9 cellular contexts compared by ENCODE assay signal in the genomic region with DNA sequence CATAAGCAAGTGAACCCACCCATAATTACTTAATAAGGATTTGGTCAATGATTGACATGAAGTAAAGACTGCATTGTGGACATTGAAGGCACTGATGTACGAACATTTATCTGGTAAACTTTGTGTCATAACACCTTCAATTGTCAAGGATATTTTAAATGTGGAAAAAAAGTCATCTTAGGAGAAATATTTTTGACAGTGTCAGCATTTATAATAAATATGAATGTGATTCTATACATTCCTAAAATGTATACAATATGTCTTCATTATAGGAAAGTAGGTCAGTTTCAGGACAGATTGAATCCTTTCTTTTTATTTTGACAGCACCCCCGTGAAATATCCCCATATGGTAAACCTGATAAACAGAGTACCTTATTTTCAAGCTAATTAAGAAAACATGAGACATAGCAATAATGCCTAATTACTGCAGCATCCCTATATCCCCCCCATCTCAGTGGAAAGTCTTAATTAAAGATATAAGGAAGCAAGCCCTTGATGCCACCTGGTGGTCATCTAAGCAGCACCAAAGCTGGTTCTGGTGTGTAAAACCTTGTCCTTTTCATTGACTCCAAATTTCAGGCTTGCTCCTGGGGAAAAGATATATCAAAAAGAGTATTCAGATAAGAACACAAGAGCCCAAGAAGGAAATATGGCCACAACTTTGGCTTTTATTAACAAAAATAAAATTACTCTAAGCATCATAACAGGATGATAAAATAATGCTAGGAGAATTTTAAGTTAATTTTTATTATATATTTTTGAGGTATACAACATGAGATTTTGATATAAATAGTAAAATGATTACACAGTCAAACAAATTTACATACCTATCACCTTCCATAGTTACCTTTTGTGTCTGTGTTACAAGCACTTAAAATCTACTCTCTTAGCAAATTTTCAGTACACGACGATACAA.
DNase-seq lines count a peak whose midpoint lies in the region; ATAC-seq and TF ChIP-seq lines count a peak whose summit lies in the region.
"Had no signal": no experiment of that assay in that cellular context is flagged by ENCODE, and none has a peak within 500 bp of the region (broad histone marks: within the 10 kb centered on the region; RNA-seq: fewer than 3 reads in every experiment).

No MANE protein-coding gene starts in this region.

- no peak overlapping the region for H3K4me3 Mint-ChIP-seq in HFFc6

- H3K4me3 ChIP-seq in prostate gland: no peak overlapping the region

- H3K36me3 Mint-ChIP-seq in HFFc6 (ENCODE audit: low read depth): no peaks in the 10 kb centered on the region

- H3K27me3 ChIP-seq in prostate gland (replicated peaks; ENCODE audit: insufficient read depth): no peaks in the 10 kb centered on the region

- peak; percentile 80 for TF ChIP-seq CTCF in HFFc6 (IDR thresholded peaks at IDR 0.05)
- TF ChIP-seq CTCF in prostate gland (IDR thresholded peaks at IDR 0.05): peak in 2 of 4 experiments; percentile 9 to 25

- H3K27ac ChIP-seq in prostate gland (no peak overlapping the region), substantia nigra (ENCODE audit: low read depth, low read length, poor library complexity, severe bottlenecking) (no peak overlapping the region)

- intact Hi-C loops in prostate gland (cut with DNase I): no loop called here

- DNase-seq in DMS114 treated with DMSO at 0.1 percent for 48 hours (lab: John Stamatoyannopoulos, UW; ENCODE audit: unreplicated experiment): peak; percentile 22
- peak; percentile 18 for DNase-seq in HFFc6
- peak; percentile 20 for DNase-seq in amniotic epithelial cell (ENCODE audit: low read depth)
- DNase-seq in left lobe of liver (ENCODE audit: low spot score): no peak
- DNase-seq in GM19238 (ENCODE audit: insufficient read length, low spot score): no peak
- DNase-seq in prostate gland (ENCODE audit: low spot score): no peak
- DNase-seq in substantia nigra (lab: John Stamatoyannopoulos, UW): no peak
- DNase-seq: central memory CD4-positive, alpha-beta T cell had no signal

- H3K27me3 Mint-ChIP-seq in HFFc6 (ENCODE audit: insufficient read depth): no peaks in the 10 kb centered on the region

- no peaks in the 10 kb centered on the region for H3K4me1 Mint-ChIP-seq in HFFc6 (ENCODE audit: low read depth)

- H3K36me3 ChIP-seq in prostate gland: no peaks in the 10 kb centered on the region

- no peaks in the 10 kb centered on the region for H3K9me3 Mint-ChIP-seq in HFFc6

- TF ChIP-seq POLR2A in prostate gland (IDR thresholded peaks at IDR 0.05): no peak

- 76% methylated on average over 4 of the region's 4 CpGs for WGBS in prostate gland

- H3K4me1 ChIP-seq in prostate gland (replicated peaks): no peaks in the 10 kb centered on the region

- no peak overlapping the region for H3K27ac Mint-ChIP-seq in HFFc6

- ATAC-seq in left lobe of liver: peak; percentile 62
- no peak for ATAC-seq in HG03571 (IDR thresholded peaks at IDR 0.05; ENCODE audit: unreplicated experiment)

- H3K9me3 ChIP-seq in prostate gland: no peaks in the 10 kb centered on the region

Comparison
In these comparisons a context has a peak if more than half of its experiments do, and no peak if none do; other contexts are left out.
1. DNase-seq: peak in DMS114 treated with DMSO at 0.1 percent for 48 hours (single experiment), HFFc6 (single experiment) and amniotic epithelial cell (single experiment); none in left lobe of liver (single experiment), GM19238 (single experiment), prostate gland (single experiment) and substantia nigra (0 of 49).